In genomic region chr1:144322598-144322997, GRCh38 we compare ENCODE assay signal across 14 cellular contexts. TPM values are rescaled to one million over a fixed set of nuclear protein-coding genes. Genes with fewer than 3 reads are reported as not detected.
DNase-seq lines count a peak whose midpoint lies in the region; ATAC-seq and TF ChIP-seq lines count a peak whose summit lies in the region.
"Not testable (repeated sequence)": the region's sequence is repeated elsewhere in the genome, so short reads cannot be mapped to it uniquely, and the experiment has no call there.
"Had no signal": no experiment of that assay in that cellular context is flagged by ENCODE, and none has a peak within 500 bp of the region (broad histone marks: within the 10 kb centered on the region; RNA-seq: fewer than 3 reads in every experiment).

No MANE protein-coding gene starts in this region.

- intact Hi-C loops in upper lobe of right lung (cut with DNase I): not testable (repeated sequence)

- H3K27ac Mint-ChIP-seq in activated naive CD4-positive, alpha-beta T cell treated with anti-CD3 and anti-CD28 coated beads, Interleukin-2, amount 10 ng/mL, durations not matched to agents 7 days and 5 days; glutamatergic neuron (ENCODE audit: unreplicated experiment): not testable (repeated sequence)

- H3K27ac ChIP-seq in lung (ENCODE audit: low read depth in 1 of 2, low read length in 1 of 2); upper lobe of right lung: not testable (repeated sequence)

- not testable (repeated sequence) for H3K36me3 ChIP-seq in lung (ENCODE audit: control insufficient read depth in 2 of 2, insufficient read depth in 2 of 2, low read length in 2 of 2); upper lobe of right lung

- TF ChIP-seq CTCF in LNCaP clone FGC (IDR thresholded peaks at IDR 0.05; ENCODE audit: control insufficient read depth, extremely low read depth, insufficient read depth); glutamatergic neuron (IDR thresholded peaks at IDR 0.05; ENCODE audit: partially characterized antibody, unreplicated experiment); lung (IDR thresholded peaks at IDR 0.05; ENCODE audit: control extremely low read depth, extremely low read depth); upper lobe of right lung (IDR thresholded peaks at IDR 0.05): not testable (repeated sequence)

- H3K27me3 Mint-ChIP-seq in activated naive CD4-positive, alpha-beta T cell treated with anti-CD3 and anti-CD28 coated beads, Interleukin-2, amount 10 ng/mL, durations not matched to agents 7 days and 5 days; glutamatergic neuron (ENCODE audit: unreplicated experiment): not testable (repeated sequence)

- H3K4me1 Mint-ChIP-seq in activated naive CD4-positive, alpha-beta T cell treated with anti-CD3 and anti-CD28 coated beads, Interleukin-2, amount 10 ng/mL, durations not matched to agents 7 days and 5 days; glutamatergic neuron (ENCODE audit: low read depth, unreplicated experiment): not testable (repeated sequence)

- H3K27me3 ChIP-seq in lung (ENCODE audit: control insufficient read depth, insufficient read depth); upper lobe of right lung: not testable (repeated sequence)

- 0 out of 2 replicates have a peak overlapping the region, but pooled peaks have one; percentile 18 for H3K4me3 ChIP-seq in LNCaP clone FGC (ENCODE audit: low read depth, low read length)
- not testable (repeated sequence) for H3K4me3 ChIP-seq in lung, upper lobe of right lung

- ATAC-seq in lung (ENCODE audit: insufficient read depth, low FRiP score); upper lobe of right lung: not testable (repeated sequence)

- not testable (repeated sequence) for H3K4me3 Mint-ChIP-seq in activated naive CD4-positive, alpha-beta T cell treated with anti-CD3 and anti-CD28 coated beads, Interleukin-2, amount 10 ng/mL, durations not matched to agents 7 days and 5 days; glutamatergic neuron (ENCODE audit: unreplicated experiment)

- CTCF ChIA-PET in activated naive CD4-positive, alpha-beta T cell treated with anti-CD3 and anti-CD28 coated beads, Interleukin-2, amount 10 ng/mL, durations not matched to agents 7 days and 5 days (lab: Charles Lee): not testable (repeated sequence)

- 0 to 2% methylated on average over 8 to 21 of the region's 38 CpGs for WGBS in lung, 2 donors

- not testable (repeated sequence) for H3K4me1 ChIP-seq in lung (ENCODE audit: control insufficient read depth in 2 of 2, insufficient read depth in 2 of 2, low read length in 2 of 2); upper lobe of right lung

- not testable (repeated sequence) for H3K9me3 Mint-ChIP-seq in activated naive CD4-positive, alpha-beta T cell treated with anti-CD3 and anti-CD28 coated beads, Interleukin-2, amount 10 ng/mL, durations not matched to agents 7 days and 5 days; glutamatergic neuron (ENCODE audit: unreplicated experiment)

- not testable (repeated sequence) for H3K36me3 Mint-ChIP-seq in activated naive CD4-positive, alpha-beta T cell treated with anti-CD3 and anti-CD28 coated beads, Interleukin-2, amount 10 ng/mL, durations not matched to agents 7 days and 5 days; glutamatergic neuron (ENCODE audit: unreplicated experiment)

- H3K9me3 ChIP-seq in lung (ENCODE audit: control insufficient read depth in 2 of 2, insufficient read depth in 1 of 2, low read length in 1 of 2); upper lobe of right lung: not testable (repeated sequence)

- DNase-seq in LNCaP clone FGC (ENCODE audit: low read depth): not testable (repeated sequence)
- peak; percentile 0 for DNase-seq in activated CD4-positive, alpha-beta T cell treated with anti-CD3 and anti-CD28 coated beads for 4 hours
- DNase-seq in activated CD8-positive, alpha-beta memory T cell treated with anti-CD3 and anti-CD28 coated beads, Interleukin-2, amount 50 U/mL, for 48 hours: peak; percentile 13
- DNase-seq in activated naive CD4-positive, alpha-beta T cell treated with anti-CD3 and anti-CD28 coated beads, Interleukin-2, amount 10 ng/mL, durations not matched to agents 7 days and 5 days: peak; percentile 19
- DNase-seq in glutamatergic neuron (peak; percentile 1), lung (ENCODE audit: low spot score) (peak; percentile 2), upper lobe of right lung (peak; percentile 27)
- DNase-seq in stimulated activated CD4-positive, alpha-beta T cell treated with anti-CD3 and anti-CD28 coated beads, Interleukin-15, amount 100 ng/mL, for 24 hours: peak; percentile 0

RNA-seq across cellular contexts. Expression of gene PPIAL4E, which starts 50.8 kb away (rescaled TPM):
- not detected for total RNA-seq in glutamatergic neuron (ENCODE audit: unreplicated experiment)
- not detected for total RNA-seq in lung
- not detected for polyA plus RNA-seq in lung
- total RNA-seq in upper lobe of right lung: not detected
- total RNA-seq: CD4-positive, CD25-positive, alpha-beta regulatory T cell; G401; H4; IMR-90; PC-3 had no signal
- polyA plus RNA-seq: AG04450; CD4-positive, CD25-positive, alpha-beta regulatory T cell; IMR-90 had no signal
